Comparison of ENCODE assay signal across 7 cellular contexts in genomic region chr14:105487986-105488777, GRCh38. TPM values are rescaled to one million over a fixed set of nuclear protein-coding genes. Genes with fewer than 3 reads are reported as not detected.
A peak's percentile ranks its signal among the peaks of the same experiment; 100 is the strongest.
DNase-seq lines count a peak whose midpoint lies in the region; ATAC-seq and TF ChIP-seq lines count a peak whose summit lies in the region.

No MANE protein-coding gene starts in this region.

- H2AFZ ChIP-seq in KMS-11 (ENCODE audit: low read depth), result peak overlapping the region; percentile 59; the same call in 1 of the 2 replicates

- no peak overlapping the region for H3K4me3 ChIP-seq in KMS-11 (IDR thresholded peaks at IDR 0.05; ENCODE audit: insufficient read depth, low read depth, low read length)
- peak overlapping the region; percentile 18 for H3K4me3 ChIP-seq in lung
- peak overlapping the region; percentile 63 to 65 for H3K4me3 ChIP-seq in tibial artery

- 46 to 69% methylated on average over 21 to 26 of the region's 26 CpGs for WGBS in lung, 2 donors

- H4K20me1 ChIP-seq in KMS-11 (ENCODE audit: insufficient read depth), result no peaks in the 10 kb centered on the region; the same call in 1 of the 2 replicates

- H3K4me1 ChIP-seq in KMS-11 (ENCODE audit: low read depth, poor library complexity, severe bottlenecking), result peaks cover 7% of the 10 kb centered on the region
- H3K4me1 ChIP-seq in lung (ENCODE audit: control insufficient read depth in 2 of 2, insufficient read depth in 2 of 2, low read length in 2 of 2), result peaks cover 10 to 35% of the 10 kb centered on the region in 2 donors
- peaks cover 12 to 85% (median 72%) of the 10 kb centered on the region in 4 donors for H3K4me1 ChIP-seq in tibial artery

- intact Hi-C loops in tibial artery (cut with DNase I; ENCODE audit: low total_unique reads), result loop anchor here (2.0 kb wide), 1 partner anchor 73 kb away; no protein-coding TSS in a partner anchor

- H3K9me3 ChIP-seq in lung (ENCODE audit: control insufficient read depth in 2 of 2, insufficient read depth in 1 of 2, low read length in 1 of 2), result no peaks in the 10 kb centered on the region
- H3K9me3 ChIP-seq in tibial artery, result no peaks in the 10 kb centered on the region

- peaks cover 25% of the 10 kb centered on the region for H3K79me2 ChIP-seq in KMS-11 (ENCODE audit: insufficient read depth, low read depth)

- peak; percentile 27 for DNase-seq in activated effector memory CD4-positive, alpha-beta T cell treated with Interleukin-2 at 50 U/mL for 16 hours
- DNase-seq in lung (ENCODE audit: low spot score) (no peak), tibial artery (no peak), UCSD-AML1 (lab: John Stamatoyannopoulos, UW; ENCODE audit: unreplicated experiment) (no peak)

- no peak for TF ChIP-seq CTCF in KMS-11 (conservative IDR thresholded peaks at IDR 0.05; ENCODE audit: low read depth, low read length)
- TF ChIP-seq CTCF in lung (IDR thresholded peaks at IDR 0.05; ENCODE audit: control extremely low read depth, extremely low read depth), result no peak
- no peak for TF ChIP-seq CTCF in tibial artery (IDR thresholded peaks at IDR 0.05)

- H3K27ac ChIP-seq in KMS-11 (peak overlapping the region; percentile 98), lung (ENCODE audit: low read depth in 1 of 2, low read length in 1 of 2) (peak overlapping the region in 1 of 2 donors; percentile 91), tibial artery (peak overlapping the region; percentile 97 to 98)

- H3K36me3 ChIP-seq in KMS-11 (ENCODE audit: insufficient read depth), result no peaks in the 10 kb centered on the region
- no peaks in the 10 kb centered on the region for H3K36me3 ChIP-seq in lung (ENCODE audit: control insufficient read depth in 2 of 2, insufficient read depth in 2 of 2, low read length in 2 of 2)
- peaks cover 0 to 7% (median 0%) of the 10 kb centered on the region in 3 donors for H3K36me3 ChIP-seq in tibial artery

- H3K27me3 ChIP-seq in KMS-11 (ENCODE audit: insufficient read depth, low read depth) (no peaks in the 10 kb centered on the region), lung (ENCODE audit: control insufficient read depth, insufficient read depth) (no peaks in the 10 kb centered on the region), tibial artery (no peaks in the 10 kb centered on the region)

- H3K9ac ChIP-seq in KMS-11, result peak overlapping the region; percentile 96

- peak overlapping the region; percentile 98 for H3K4me2 ChIP-seq in KMS-11

- ATAC-seq in lung (ENCODE audit: insufficient read depth, low FRiP score) (no peak), GM19035 (IDR thresholded peaks at IDR 0.05; ENCODE audit: unreplicated experiment) (no peak), HG02571 (IDR thresholded peaks at IDR 0.05; ENCODE audit: unreplicated experiment) (no peak)

RNA-seq across cellular contexts. Expression of gene CRIP1, which starts 1.5 kb away (rescaled TPM):
- total RNA-seq in lung, result 100 to 1,000 TPM in 1 of 2 donors, 10 to 100 TPM in 1; 72.8 to 422 TPM
- polyA plus RNA-seq in lung, result 100 to 1,000 TPM; 181 to 465 TPM

RNA-seq across cellular contexts. Expression of gene TEDC1, which starts 2.9 kb away (rescaled TPM):
- total RNA-seq in lung, result 10 to 100 TPM in 1 of 2 donors, 1 to 10 TPM in 1; 5.8 to 20.8 TPM
- 10 to 100 TPM; 12.8 to 16.0 TPM for polyA plus RNA-seq in lung

RNA-seq across cellular contexts. Expression of gene CRIP2, which starts 13.6 kb away (rescaled TPM):
- total RNA-seq in lung, result 100 to 1,000 TPM; 135 to 267 TPM
- polyA plus RNA-seq in lung, result 100 to 1,000 TPM; 194 to 216 TPM

RNA-seq across cellular contexts. Expression of gene TMEM121, which starts 38.2 kb away (rescaled TPM):
- total RNA-seq in lung, result 1 to 10 TPM; 3.0 to 5.4 TPM
- polyA plus RNA-seq in lung, result 1 to 10 TPM; 1.1 to 2.6 TPM
